23 cellular contexts compared by ENCODE assay signal in genomic region chr2:219663116-219663762, GRCh38. TPM values are rescaled to one million over a fixed set of nuclear protein-coding genes. Genes with fewer than 3 reads are reported as not detected.
"Had no signal": no experiment of that assay in that cellular context is flagged by ENCODE, and none has a peak within 500 bp of the region (broad histone marks: within the 10 kb centered on the region; RNA-seq: fewer than 3 reads in every experiment).

No MANE protein-coding gene starts in this region.

- H3K36me3 ChIP-seq: adrenal gland, ascending aorta, left ventricle myocardium inferior, tibial artery, WERI-Rb-1 had no signal

- H3K27ac Mint-ChIP-seq: activated CD4-positive, alpha-beta T cell treated with anti-CD3 and anti-CD28 coated beads, Interleukin-2, amount 10 ng/mL, durations not matched to agents 7 days and 5 days; activated CD8-positive, alpha-beta T cell treated with anti-CD3 and anti-CD28 coated beads for 36 hours; activated naive CD8-positive, alpha-beta T cell; activated T-cell treated with anti-CD3 and anti-CD28 coated beads, Interleukin-2, amount 50 U/mL, for 24 hours; activated T-helper 2 cell treated with anti-CD3 and anti-CD28 coated beads, Interferon-gamma antibody, Interleukin-2, Interleukin-4, amounts not matched to agents 10 μg/mL and 5 μg/mL and 100 μg/mL, durations not matched to agents 14 hours and 24 hours and 36 hours; immature natural killer cell; nephron progenitor cell; stimulated activated effector memory CD8-positive, alpha-beta T cell treated with anti-CD3 and anti-CD28 coated beads, Interleukin-12 subunit alpha, Interleukin-12 subunit beta, amount 100 ng/mL, for 72 hours; stimulated activated naive CD8-positive, alpha-beta T cell treated with anti-CD3 and anti-CD28 coated beads, Interleukin-15, amount 100 ng/mL, for 72 hours; T-cell had no signal

- DNase-seq: activated CD4-positive, alpha-beta T cell treated with anti-CD3 and anti-CD28 coated beads, Interleukin-2, amount 10 ng/mL, durations not matched to agents 7 days and 5 days; activated CD4-positive, CD25-positive, alpha-beta regulatory T cell treated with anti-CD3 and anti-CD28 coated beads, Interleukin-2, amount 50 U/mL, for 72 hours; activated CD8-positive, alpha-beta T cell treated with anti-CD3 and anti-CD28 coated beads for 36 hours; activated naive CD4-positive, alpha-beta T cell; activated T-cell treated with anti-CD3 and anti-CD28 coated beads, Interleukin-2, amount 50 U/mL, for 24 hours; erythroblast; foreskin fibroblast; immature natural killer cell; left ventricle myocardium inferior; nephron progenitor cell; nucleus accumbens; stimulated activated CD4-positive, alpha-beta T cell treated with anti-CD3 and anti-CD28 coated beads, Interleukin-2, amount 100 ng/mL, for 24 hours; stimulated activated naive CD8-positive, alpha-beta T cell treated with anti-CD3 and anti-CD28 coated beads, Interleukin-15, amount 100 ng/mL, for 72 hours; T-cell; tibial artery; WERI-Rb-1 had no signal

- H3K9me3 ChIP-seq: adrenal gland, ascending aorta had no signal

- H3K27me3 ChIP-seq: adrenal gland, ascending aorta, tibial artery had no signal

- H3K4me1 Mint-ChIP-seq: activated CD4-positive, alpha-beta T cell treated with anti-CD3 and anti-CD28 coated beads, Interleukin-2, amount 10 ng/mL, durations not matched to agents 7 days and 5 days; immature natural killer cell; stimulated activated effector memory CD8-positive, alpha-beta T cell treated with anti-CD3 and anti-CD28 coated beads, Interleukin-12 subunit alpha, Interleukin-12 subunit beta, amount 100 ng/mL, for 72 hours; stimulated activated naive CD8-positive, alpha-beta T cell treated with anti-CD3 and anti-CD28 coated beads, Interleukin-15, amount 100 ng/mL, for 72 hours; T-cell had no signal

- H3K27ac ChIP-seq: adrenal gland, ascending aorta, left ventricle myocardium inferior, parathyroid adenoma, tibial artery, WERI-Rb-1 had no signal

- H3K79me2 ChIP-seq: parathyroid adenoma had no signal

- H3K4me1 ChIP-seq: adrenal gland, parathyroid adenoma had no signal

- H2AFZ ChIP-seq: parathyroid adenoma had no signal

- H3K9me3 Mint-ChIP-seq: activated CD4-positive, alpha-beta T cell treated with anti-CD3 and anti-CD28 coated beads, Interleukin-2, amount 10 ng/mL, durations not matched to agents 7 days and 5 days; activated T-helper 2 cell treated with anti-CD3 and anti-CD28 coated beads, Interferon-gamma antibody, Interleukin-2, Interleukin-4, amounts not matched to agents 10 μg/mL and 5 μg/mL and 100 μg/mL, durations not matched to agents 14 hours and 24 hours and 36 hours had no signal

- H3K4me3 Mint-ChIP-seq: activated CD4-positive, alpha-beta T cell treated with anti-CD3 and anti-CD28 coated beads, Interleukin-2, amount 10 ng/mL, durations not matched to agents 7 days and 5 days; activated CD8-positive, alpha-beta T cell treated with anti-CD3 and anti-CD28 coated beads for 36 hours; activated naive CD8-positive, alpha-beta T cell; activated T-cell treated with anti-CD3 and anti-CD28 coated beads, Interleukin-2, amount 50 U/mL, for 24 hours; immature natural killer cell; nephron progenitor cell; stimulated activated effector memory CD8-positive, alpha-beta T cell treated with anti-CD3 and anti-CD28 coated beads, Interleukin-12 subunit alpha, Interleukin-12 subunit beta, amount 100 ng/mL, for 72 hours; stimulated activated naive CD8-positive, alpha-beta T cell treated with anti-CD3 and anti-CD28 coated beads, Interleukin-15, amount 100 ng/mL, for 72 hours; T-cell had no signal

- ATAC-seq: activated CD8-positive, alpha-beta T cell treated with anti-CD3 and anti-CD28 coated beads for 36 hours; right cardiac atrium; stimulated activated effector memory CD8-positive, alpha-beta T cell treated with anti-CD3 and anti-CD28 coated beads, Interleukin-12 subunit alpha, Interleukin-12 subunit beta, amount 100 ng/mL, for 72 hours; stimulated activated naive CD8-positive, alpha-beta T cell treated with anti-CD3 and anti-CD28 coated beads, Interleukin-15, amount 100 ng/mL, for 72 hours; T-cell had no signal

- H3K36me3 Mint-ChIP-seq: activated naive CD8-positive, alpha-beta T cell; immature natural killer cell; stimulated activated effector memory CD8-positive, alpha-beta T cell treated with anti-CD3 and anti-CD28 coated beads, Interleukin-12 subunit alpha, Interleukin-12 subunit beta, amount 100 ng/mL, for 72 hours; T-cell had no signal

- H3K4me3 ChIP-seq: adrenal gland, ascending aorta, left ventricle myocardium inferior, tibial artery had no signal

RNA-seq across cellular contexts. Expression of gene SLC4A3, which starts 35.8 kb away (rescaled TPM):
- total RNA-seq: activated CD4-positive, alpha-beta T cell treated with anti-CD3 and anti-CD28 coated beads, Interleukin-2, amount 10 ng/mL, durations not matched to agents 7 days and 5 days; activated CD8-positive, alpha-beta T cell treated with anti-CD3 and anti-CD28 coated beads for 36 hours had no signal
